Comparison of ENCODE assay signal across 1 cellular context in genomic region chr7:116315803-116316202, GRCh38.
TF ChIP-seq lines count a peak whose summit lies in the region.

No MANE protein-coding gene starts in this region.

TF ChIP-seq in WTC11, 78 proteins besides CTCF, POLR2A, EP300 and RAD21 (continued from another document):
- TF ChIP-seq CDX4 (CRISPR knock-in tag; IDR thresholded peaks at IDR 0.05; ENCODE audit: borderline replicate concordance) (no peak), PRRX2 (CRISPR knock-in tag; IDR thresholded peaks at IDR 0.05) (no peak), ZNF425 (CRISPR knock-in tag; conservative IDR thresholded peaks at IDR 0.05) (no peak)
